Comparison of ENCODE assay signal across 2 cellular contexts in genomic region chr19:14056069-14056666, GRCh38.
TF ChIP-seq lines count a peak whose summit lies in the region.

No MANE protein-coding gene starts in this region.

TF ChIP-seq in GM23338, 12 proteins besides CTCF, POLR2A, EP300 and RAD21:
- TF ChIP-seq CREB1 (CRISPR knock-in tag; IDR thresholded peaks at IDR 0.05; ENCODE audit: low read depth), result no peak

TF ChIP-seq in H1, 55 proteins besides CTCF, POLR2A, EP300 and RAD21:
- TF ChIP-seq SP4 (IDR thresholded peaks at IDR 0.05; ENCODE audit: low read length) (no peak), KDM1A (IDR thresholded peaks at IDR 0.05; ENCODE audit: borderline replicate concordance, low read length) (peak; percentile 65; the same call in 1 of the 2 replicates), SAP30 (IDR thresholded peaks at IDR 0.05; ENCODE audit: insufficient read depth, insufficient replicate concordance, low read length) (no peak)
